In the genomic region with DNA sequence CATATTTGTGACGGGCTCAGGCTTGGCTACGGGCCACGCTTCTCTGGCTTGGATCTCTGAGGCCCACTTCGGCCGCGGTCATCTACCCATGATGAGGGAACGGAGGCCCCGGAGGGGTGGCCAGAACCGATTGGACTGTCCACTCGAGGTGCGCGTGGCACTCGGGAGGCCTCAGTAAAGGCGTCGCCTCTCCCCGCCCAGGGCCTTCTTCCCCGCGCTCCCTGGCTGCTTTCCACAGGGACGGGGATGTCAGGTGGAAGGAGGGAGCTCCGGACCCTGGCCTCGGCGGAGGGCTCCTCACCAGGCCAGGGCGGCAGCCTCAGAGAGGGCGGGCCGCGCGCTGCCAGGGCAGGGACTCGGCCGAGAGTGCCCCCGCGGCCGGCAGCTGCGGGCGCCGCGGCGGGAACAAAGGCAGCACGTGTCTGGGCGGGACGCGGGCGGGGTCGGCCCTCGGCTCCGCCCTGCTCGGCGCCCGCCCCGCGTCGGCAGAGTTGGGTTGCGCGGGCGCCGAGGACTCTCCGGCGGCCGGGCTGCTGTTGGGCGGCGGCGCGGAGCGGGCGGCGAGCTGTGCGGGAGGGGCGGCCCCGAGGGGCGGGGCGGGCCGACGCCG, we compare ENCODE assay signal across 8 cellular contexts. TPM values are rescaled to one million over a fixed set of nuclear protein-coding genes. Genes with fewer than 3 reads are reported as not detected.
DNase-seq lines count a peak whose midpoint lies in the region; ATAC-seq and TF ChIP-seq lines count a peak whose summit lies in the region.

No MANE protein-coding gene starts in this region.

- peaks cover 39% of the 10 kb centered on the region for H4K20me1 ChIP-seq in BLaER1

- DNase-seq in HK-2 (ENCODE audit: unreplicated experiment) (peak; percentile 78), NT2/D1 (ENCODE audit: low read depth, low spot score) (peak; percentile 59), esophagus squamous epithelium (lab: John Stamatoyannopoulos, UW) (no peak)
- peak; percentile 82 for DNase-seq in activated T-cell treated with anti-CD3 and anti-CD28 coated beads, Interleukin-2, amount 50 U/mL, for 24 hours
- DNase-seq in stimulated activated naive CD4-positive, alpha-beta T cell (lab: John Stamatoyannopoulos, UW): peak; percentile 52 to 81 (median 74)

- no peaks in the 10 kb centered on the region for H3K27me3 Mint-ChIP-seq in activated T-cell treated with anti-CD3 and anti-CD28 coated beads, Interleukin-2, amount 50 U/mL, for 24 hours

- intact Hi-C loops in esophagus squamous epithelium (cut with DNase I): loop anchor here (10.0 kb wide), 2 partner anchors 129 to 269 kb away; no protein-coding TSS in a partner anchor

- H3K27ac ChIP-seq in BLaER1 (peak overlapping the region; percentile 91), esophagus squamous epithelium (peak overlapping the region; percentile 82 to 92 (median 86)), muscle layer of duodenum (ENCODE audit: low read length) (no peak overlapping the region)

- TF ChIP-seq CTCF in esophagus squamous epithelium (IDR thresholded peaks at IDR 0.05): no peak

- H3K9ac ChIP-seq in BLaER1: peak overlapping the region; percentile 92
- H3K9ac ChIP-seq in NT2/D1 (ENCODE audit: insufficient read length, low read depth): peak overlapping the region; percentile 79

- peak; percentile 50 for ATAC-seq in GM19351 (IDR thresholded peaks at IDR 0.05; ENCODE audit: unreplicated experiment)

- peak overlapping the region; percentile 88 for H3K4me3 ChIP-seq in BLaER1
- peak overlapping the region; percentile 50 for H3K4me3 ChIP-seq in NT2/D1 (ENCODE audit: insufficient read length, low read depth)
- peak overlapping the region; percentile 55 to 85 (median 66) for H3K4me3 ChIP-seq in esophagus squamous epithelium
- peak overlapping the region; percentile 11 to 56 for H3K4me3 ChIP-seq in muscle layer of duodenum (ENCODE audit: low read depth in 1 of 2, low read length in 2 of 2)

- H3K4me2 ChIP-seq in BLaER1: peak overlapping the region; percentile 82

- H3K27me3 ChIP-seq in BLaER1 (no peaks in the 10 kb centered on the region), NT2/D1 (ENCODE audit: insufficient read depth, insufficient read length) (no peaks in the 10 kb centered on the region), esophagus squamous epithelium (no peaks in the 10 kb centered on the region), muscle layer of duodenum (ENCODE audit: low read depth, low read length) (no peaks in the 10 kb centered on the region)

- peak overlapping the region; percentile 56 for H3K4me3 Mint-ChIP-seq in activated T-cell treated with anti-CD3 and anti-CD28 coated beads, Interleukin-2, amount 50 U/mL, for 24 hours

- H3K36me3 Mint-ChIP-seq in activated T-cell treated with anti-CD3 and anti-CD28 coated beads, Interleukin-2, amount 50 U/mL, for 24 hours (ENCODE audit: low read depth): peaks cover 71% of the 10 kb centered on the region

- TF ChIP-seq POLR2A in esophagus squamous epithelium (IDR thresholded peaks at IDR 0.05): peak in 1 of 4 donors; percentile 35

- WGBS in esophagus squamous epithelium, 2 donors: 46 to 68% methylated on average over 4 to 14 of the region's 73 CpGs

- peak overlapping the region; percentile 71 for H3K27ac Mint-ChIP-seq in activated T-cell treated with anti-CD3 and anti-CD28 coated beads, Interleukin-2, amount 50 U/mL, for 24 hours

- peaks cover 49% of the 10 kb centered on the region for H3K4me1 Mint-ChIP-seq in activated T-cell treated with anti-CD3 and anti-CD28 coated beads, Interleukin-2, amount 50 U/mL, for 24 hours (ENCODE audit: low read depth)

- peaks cover 54% of the 10 kb centered on the region for H3K4me1 ChIP-seq in BLaER1
- H3K4me1 ChIP-seq in NT2/D1 (ENCODE audit: insufficient read depth, insufficient read length): peaks cover 19% of the 10 kb centered on the region
- H3K4me1 ChIP-seq in esophagus squamous epithelium: peaks cover 18 to 74% (median 18%) of the 10 kb centered on the region in 3 donors
- H3K4me1 ChIP-seq in muscle layer of duodenum (ENCODE audit: control insufficient read depth in 1 of 2, insufficient read depth in 2 of 2, low read length in 2 of 2): peaks cover 0 to 30% of the 10 kb centered on the region in 2 donors

- H3K36me3 ChIP-seq in BLaER1 (peaks cover 48% of the 10 kb centered on the region), NT2/D1 (ENCODE audit: insufficient read depth, insufficient read length, low read length) (peaks cover 47% of the 10 kb centered on the region), esophagus squamous epithelium (peaks cover under 1 to 53% (median 2%) of the 10 kb centered on the region in 3 donors), muscle layer of duodenum (ENCODE audit: control insufficient read depth in 1 of 2, insufficient read depth in 2 of 2, low read length in 2 of 2) (peaks cover 13 to 15% of the 10 kb centered on the region in 2 donors)

- H3K9me3 ChIP-seq in BLaER1: no peaks in the 10 kb centered on the region
- H3K9me3 ChIP-seq in NT2/D1 (ENCODE audit: insufficient read depth, low read length): no peaks in the 10 kb centered on the region
- H3K9me3 ChIP-seq in esophagus squamous epithelium: no peaks in the 10 kb centered on the region
- no peaks in the 10 kb centered on the region for H3K9me3 ChIP-seq in muscle layer of duodenum (ENCODE audit: control insufficient read depth in 1 of 2, low read length in 2 of 2)

- H3K9me3 Mint-ChIP-seq in activated T-cell treated with anti-CD3 and anti-CD28 coated beads, Interleukin-2, amount 50 U/mL, for 24 hours: no peaks in the 10 kb centered on the region

RNA-seq across cellular contexts. Expression of a gene that starts 0.6 kb away (rescaled TPM):
- 10 to 100 TPM in 2 of 4 donors, 1 to 10 TPM in 2; 5.7 to 12.1 (median 10.7) TPM for total RNA-seq in esophagus squamous epithelium

RNA-seq across cellular contexts. Expression of a gene that starts 41.9 kb away (rescaled TPM):
- 100 to 1,000 TPM in 1 of 4 donors, 10 to 100 TPM in 3; 53.5 to 148 (median 70.3) TPM for total RNA-seq in esophagus squamous epithelium

Comparison
In these comparisons a context has a peak if more than half of its experiments do, and no peak if none do; other contexts are left out.
1. H3K4me3 ChIP-seq: peak in every context shown above with its lines; median percentile 88 in BLaER1; 66 in esophagus squamous epithelium; 50 in NT2/D1; 34 in muscle layer of duodenum.